10 cellular contexts compared by ENCODE assay signal in the genomic region with DNA sequence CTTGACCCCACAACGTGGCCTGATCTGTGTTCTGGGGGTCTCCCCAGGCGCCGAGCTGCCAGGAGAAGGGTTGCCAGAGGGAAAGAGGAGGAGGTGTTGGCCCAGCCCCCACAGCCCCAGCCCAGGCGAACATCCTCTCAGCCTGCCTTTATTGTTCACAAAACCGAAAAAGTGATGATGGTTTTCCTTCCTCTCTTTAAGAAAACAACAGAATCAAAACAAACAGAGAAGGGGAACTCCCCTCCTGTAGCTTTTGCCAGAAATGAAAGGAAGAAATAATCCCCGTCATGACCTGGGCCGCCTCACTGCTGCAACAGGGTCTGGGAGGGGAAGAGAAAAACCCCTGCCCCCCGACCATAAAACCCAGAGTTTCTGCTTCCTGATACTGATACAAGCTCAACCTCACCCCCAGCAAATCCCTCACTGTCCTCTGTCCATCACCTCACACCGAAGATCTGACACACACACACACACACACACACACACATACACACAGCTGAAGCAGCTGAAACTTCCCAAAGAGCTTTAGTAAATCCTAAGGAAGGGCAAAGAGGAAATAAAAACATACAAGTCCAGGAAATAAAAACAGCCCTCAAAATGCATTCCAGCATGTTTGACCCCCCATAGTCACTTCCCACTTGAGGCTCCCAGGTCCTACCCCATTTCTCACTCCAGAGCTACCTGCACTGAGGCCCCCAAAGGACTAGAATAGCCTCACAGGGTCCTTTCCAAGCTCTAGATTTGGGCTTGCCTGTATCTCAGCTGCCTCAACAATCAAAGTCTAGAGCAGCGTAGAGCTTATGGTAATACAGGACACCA. TPM values are rescaled to one million over a fixed set of nuclear protein-coding genes. Genes with fewer than 3 reads are reported as not detected.
A peak's percentile ranks its signal among the peaks of the same experiment; 100 is the strongest.
DNase-seq lines count a peak whose midpoint lies in the region; ATAC-seq, FAIRE-seq and TF ChIP-seq lines count a peak whose summit lies in the region.
"Had no signal": no experiment of that assay in that cellular context is flagged by ENCODE, and none has a peak within 500 bp of the region (broad histone marks: within the 10 kb centered on the region; RNA-seq: fewer than 3 reads in every experiment).

No MANE protein-coding gene starts in this region.

- H3K9ac ChIP-seq in kidney (ENCODE audit: low read length in 2 of 2), result no peak overlapping the region

- peak overlapping the region in 1 of 2 donors; percentile 29 for H3K4me3 ChIP-seq in kidney (ENCODE audit: low read length in 2 of 2)
- H3K4me3 ChIP-seq: thoracic aorta had no signal

- intact Hi-C loops in kidney (cut with DNase I), result no loop called here

- peaks cover 4 to 14% of the 10 kb centered on the region in 2 donors for H3K9me3 ChIP-seq in kidney (ENCODE audit: control insufficient read depth in 1 of 2, low read length in 2 of 2)

- ATAC-seq in HG03571 (IDR thresholded peaks at IDR 0.05; ENCODE audit: unreplicated experiment), result peak; percentile 81

- H3K4me1 ChIP-seq in kidney (ENCODE audit: control insufficient read depth in 1 of 2, insufficient read depth in 1 of 2, low read depth in 1 of 2, low read length in 2 of 2), result peaks cover 10 to 24% of the 10 kb centered on the region in 2 donors

- no peak for TF ChIP-seq CTCF in kidney (IDR thresholded peaks at IDR 0.05; ENCODE audit: borderline replicate concordance, extremely low read depth, insufficient read depth)

- no peaks in the 10 kb centered on the region for H3K36me3 ChIP-seq in kidney (ENCODE audit: control insufficient read depth in 1 of 2, insufficient read depth in 2 of 2, low read length in 2 of 2)
- H3K36me3 ChIP-seq: thoracic aorta had no signal

- peak overlapping the region; percentile 58 to 80 for H3K27ac ChIP-seq in kidney (ENCODE audit: low read depth in 2 of 2, low read length in 2 of 2)

- DNase-seq in SIG-M5 treated with dmso at 0.1 percent for 504 hours (lab: John Stamatoyannopoulos, UW; ENCODE audit: unreplicated experiment), result peak; percentile 80
- no peak for DNase-seq in SIG-M5 (lab: John Stamatoyannopoulos, UW)
- DNase-seq in activated T-cell treated with anti-CD3 and anti-CD28 coated beads for 24 hours (ENCODE audit: low read depth), result peak; percentile 60
- DNase-seq in kidney, result no peak
- peak; percentile 55 to 65 for DNase-seq in stimulated activated CD8-positive, alpha-beta memory T cell treated with anti-CD3 and anti-CD28 coated beads, Interleukin-15, amount 100 ng/mL, for 48 hours (ENCODE audit: low read depth in 2 of 2)
- DNase-seq in occipital lobe (lab: John Stamatoyannopoulos, UW), result no peak
- DNase-seq in NCI-H226, result no peak

- FAIRE-seq in kidney (lab: Jason Lieb, UNC), result no peak
- FAIRE-seq: A204.1 had no signal

RNA-seq across cellular contexts. Expression of a gene that starts 51.8 kb away (rescaled TPM):
- total RNA-seq in kidney (247 TPM), occipital lobe (2.5 TPM)
- 35.4 TPM for polyA plus RNA-seq in kidney (ENCODE audit: insufficient read depth, low read depth, low replicate concordance)

Comparison
In these comparisons a context has a peak if more than half of its experiments do, and no peak if none do; other contexts are left out.
1. DNase-seq: peak in SIG-M5 treated with dmso at 0.1 percent for 504 hours (single experiment), activated T-cell treated with anti-CD3 and anti-CD28 coated beads for 24 hours (single experiment) and stimulated activated CD8-positive, alpha-beta memory T cell treated with anti-CD3 and anti-CD28 coated beads, Interleukin-15, amount 100 ng/mL, for 48 hours (2 of 2); none in SIG-M5 (single experiment), kidney (single experiment), occipital lobe (single experiment) and NCI-H226 (single experiment).
2. RNA of a gene that starts 51.8 kb away (total RNA-seq): 247 TPM in kidney (single experiment); 2.5 TPM in occipital lobe (single experiment); every median in the first group is over 10 times any median in the second.